ENCODE assay signal across 8 cellular contexts in the genomic region with DNA sequence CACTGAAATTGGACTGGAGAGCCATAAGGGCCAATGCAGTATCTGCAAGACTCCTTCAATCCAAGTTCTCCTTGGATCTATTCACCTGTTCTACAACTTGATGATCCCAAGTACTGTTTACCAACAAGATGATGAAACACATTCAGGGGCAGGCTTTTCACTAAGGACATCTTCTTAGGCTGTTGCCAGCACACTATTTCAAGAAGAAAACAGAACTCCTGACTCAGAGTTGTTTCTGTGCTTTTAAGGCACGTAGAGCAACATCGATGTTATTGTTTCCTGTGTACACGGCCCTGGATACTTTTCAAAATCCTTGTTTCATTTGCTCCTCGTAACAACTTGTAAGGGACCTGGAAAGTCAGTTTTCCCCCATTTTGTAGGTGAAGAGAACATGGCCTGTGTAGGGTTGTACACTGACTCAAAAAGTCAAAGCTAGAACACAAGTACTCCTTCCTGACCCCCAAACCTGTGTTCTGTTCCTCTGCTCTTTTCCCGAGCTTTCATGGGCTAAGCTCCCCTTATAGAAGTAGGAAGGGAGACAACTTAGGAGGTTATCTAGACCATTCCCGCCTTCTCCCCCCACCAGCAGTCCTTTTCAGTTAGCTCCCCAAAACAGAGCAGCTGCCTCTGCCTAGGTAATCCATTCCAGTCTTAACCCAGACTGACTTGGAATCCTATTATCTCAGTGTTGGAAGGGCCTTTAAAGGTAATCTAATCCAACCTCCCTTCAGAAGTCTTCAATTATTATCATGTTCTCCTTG. TPM values are rescaled to one million over a fixed set of nuclear protein-coding genes. Genes with fewer than 3 reads are reported as not detected.
A peak's percentile ranks its signal among the peaks of the same experiment; 100 is the strongest.
DNase-seq lines count a peak whose midpoint lies in the region; ATAC-seq and TF ChIP-seq lines count a peak whose summit lies in the region.

No MANE protein-coding gene starts in this region.

- TF ChIP-seq CTCF in GM12875 (IDR thresholded peaks at IDR 0.05; ENCODE audit: borderline replicate concordance, insufficient read depth, low read depth, low read length) (no peak), WTC11 (IDR thresholded peaks at IDR 0.05) (no peak), fibroblast of the aortic adventitia (IDR thresholded peaks at IDR 0.05; ENCODE audit: insufficient read depth, low read length) (no peak)

- ATAC-seq in WTC11 (no peak), HG02884 (IDR thresholded peaks at IDR 0.05; ENCODE audit: unreplicated experiment) (no peak), GM21423 (IDR thresholded peaks at IDR 0.05; ENCODE audit: unreplicated experiment) (no peak)

- H3K27me3 Mint-ChIP-seq in WTC11 (ENCODE audit: low read depth) = no peaks in the 10 kb centered on the region

- peak overlapping the region; percentile 72 for H3K27ac Mint-ChIP-seq in WTC11

- CTCF ChIA-PET in WTC11 (lab: Charles Lee) = interaction anchor here (0.7 to 1.2 kb wide), 2 partner anchors 22 to 52 kb away, joined by 5 to 6 read pairs; no protein-coding TSS in a partner anchor

- peak overlapping the region; percentile 69 for H3K4me3 Mint-ChIP-seq in WTC11

- H3K27ac ChIP-seq in skin epidermis = peak overlapping the region in 19 of 21 experiments; percentile 5 to 99 (median 96)

- H3K9me3 Mint-ChIP-seq in WTC11 = no peaks in the 10 kb centered on the region

- H3K36me3 Mint-ChIP-seq in WTC11 = peaks cover 16% of the 10 kb centered on the region

- peak overlapping the region; percentile 80 for H3K4me3 ChIP-seq in GM12875 (ENCODE audit: low read depth, low read length)
- H3K4me3 ChIP-seq in fibroblast of the aortic adventitia (ENCODE audit: low read depth, low read length) = peak overlapping the region; percentile 67
- H3K4me3 ChIP-seq in skin epidermis = peak overlapping the region in 4 of 7 experiments; percentile 58 to 68 (median 66)

- H3K4me1 Mint-ChIP-seq in WTC11 = peaks cover 73% of the 10 kb centered on the region

- POLR2A ChIA-PET in WTC11 (lab: Charles Lee) = no interaction called here

- DNase-seq in WTC11 (ENCODE audit: low spot score) (no peak), fibroblast of the aortic adventitia (ENCODE audit: low read depth) (no peak), midbrain (lab: John Stamatoyannopoulos, UW) (no peak)
- DNase-seq in stimulated activated CD4-positive, alpha-beta T cell treated with anti-CD3 and anti-CD28 coated beads, Interleukin-4, amount 100 ng/mL, for 24 hours = no peak

TF ChIP-seq in WTC11, 78 proteins besides CTCF, POLR2A, EP300 and RAD21:
- TF ChIP-seq ETV6 (CRISPR knock-in tag; IDR thresholded peaks at IDR 0.05) (no peak), ZNF232 (CRISPR knock-in tag; IDR thresholded peaks at IDR 0.05) (no peak)

RNA-seq across cellular contexts. Expression of a gene that starts 5.2 kb away (rescaled TPM):
- total RNA-seq in WTC11 (2021) (78.4 to 93.6 TPM (median 86.3 TPM) in 3 replicates), fibroblast of the aortic adventitia (ENCODE audit: low replicate concordance) (79.4 and 81.1 TPM in 2 replicates)

RNA-seq across cellular contexts. Expression of a gene that starts 53.2 kb away (rescaled TPM):
- total RNA-seq in WTC11 (2021) (35.7 to 41.2 TPM (median 39.5 TPM) in 3 replicates), fibroblast of the aortic adventitia (ENCODE audit: low replicate concordance) (14.7 and 19.4 TPM in 2 replicates)
